Comparison of ENCODE assay signal across 8 cellular contexts in the genomic region with DNA sequence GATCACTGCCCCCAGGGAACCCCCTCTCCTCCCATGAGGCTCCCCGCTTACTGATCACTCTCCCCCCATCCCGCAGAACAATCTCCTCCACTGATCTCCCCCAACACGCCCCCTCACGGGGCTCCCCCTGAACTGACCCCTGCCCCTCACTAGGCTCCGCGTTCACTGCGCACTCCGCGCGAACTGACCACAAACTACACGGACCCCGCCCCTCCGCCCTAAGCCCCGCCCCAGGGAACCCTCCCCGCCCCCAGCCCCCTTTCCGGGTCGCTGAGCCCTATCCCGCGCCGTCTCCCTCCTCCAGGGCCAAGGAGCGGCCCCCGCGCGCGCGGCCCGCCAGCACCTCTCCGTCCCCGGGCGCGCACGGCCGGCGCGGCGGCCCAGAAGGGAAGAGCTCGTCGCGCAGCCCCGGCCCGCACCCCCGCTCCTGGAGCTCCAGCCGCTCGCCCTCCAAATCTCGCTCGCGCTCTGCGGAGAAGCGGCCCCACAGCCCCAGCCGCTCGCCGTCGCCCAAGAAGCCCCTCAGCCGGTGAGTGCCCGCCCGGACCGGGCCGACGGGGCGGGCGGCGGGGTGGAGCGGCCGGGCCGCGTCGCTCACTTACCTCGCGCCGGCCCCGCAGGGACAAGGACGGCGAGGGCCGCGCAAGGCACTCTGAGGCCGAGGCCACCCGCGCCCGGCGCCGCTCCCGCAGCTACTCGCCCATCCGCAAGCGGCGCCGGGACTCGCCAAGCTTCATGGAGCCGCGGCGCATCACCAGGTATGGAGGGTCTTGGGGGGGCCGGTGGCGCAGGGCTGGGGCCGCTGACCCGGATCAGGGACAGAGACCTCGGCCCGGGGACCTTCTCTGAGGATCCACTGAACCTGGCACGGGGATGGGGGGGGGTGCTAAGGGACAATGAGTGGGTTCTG. TPM values are rescaled to one million over a fixed set of nuclear protein-coding genes. Genes with fewer than 3 reads are reported as not detected.
DNase-seq lines count a peak whose midpoint lies in the region; ATAC-seq lines count a peak whose summit lies in the region.

No MANE protein-coding gene starts in this region.

- peaks cover 2% of the 10 kb centered on the region for H3K36me3 ChIP-seq in H7 (replicated peaks; ENCODE audit: control insufficient read depth, insufficient read depth, low read length)

- peak overlapping the region; percentile 68 for H3K4me3 Mint-ChIP-seq in activated T-helper 2 cell treated with anti-CD3 and anti-CD28 coated beads, Interferon-gamma antibody, Interleukin-2, Interleukin-4, amounts not matched to agents 10 μg/mL and 5 μg/mL and 100 μg/mL, durations not matched to agents 14 hours and 24 hours and 36 hours (ENCODE audit: low read depth)

- ATAC-seq in left ventricle myocardium superior (peak; percentile 77), HG02938 (IDR thresholded peaks at IDR 0.05; ENCODE audit: unreplicated experiment) (no peak), HG02852 (IDR thresholded peaks at IDR 0.05; ENCODE audit: unreplicated experiment) (no peak)

- intact Hi-C loops in activated T-helper 2 cell treated with anti-CD3 and anti-CD28 coated beads, Interferon-gamma antibody, Interleukin-2, Interleukin-4, amounts not matched to agents 10 μg/mL and 5 μg/mL and 100 μg/mL, durations not matched to agents 14 hours and 24 hours and 36 hours (cut with micrococcal nuclease): no loop called here
- intact Hi-C loops in left ventricle myocardium superior (cut with micrococcal nuclease): loop anchor here (10.0 kb wide), 1 partner anchor 98 kb away; no protein-coding TSS in a partner anchor

- H3K27me3 ChIP-seq in H7 (ENCODE audit: control insufficient read depth, insufficient read depth, low read length): peaks cover 41% of the 10 kb centered on the region

- DNase-seq in H7 (peak; percentile 95), left ventricle myocardium superior (peak; percentile 71), skeletal muscle cell (ENCODE audit: low read depth) (no peak), NCI-H446 (lab: John Stamatoyannopoulos, UW) (no peak), Ammon's horn (ENCODE audit: low spot score) (no peak)
- DNase-seq in activated T-helper 2 cell treated with anti-CD3 and anti-CD28 coated beads, Interferon-gamma antibody, Interleukin-2, Interleukin-4, amounts not matched to agents 10 μg/mL and 5 μg/mL and 100 μg/mL, durations not matched to agents 14 hours and 24 hours and 36 hours (ENCODE audit: low spot score): no peak

- H3K27me3 Mint-ChIP-seq in activated T-helper 2 cell treated with anti-CD3 and anti-CD28 coated beads, Interferon-gamma antibody, Interleukin-2, Interleukin-4, amounts not matched to agents 10 μg/mL and 5 μg/mL and 100 μg/mL, durations not matched to agents 14 hours and 24 hours and 36 hours (ENCODE audit: low read depth): peaks cover 53% of the 10 kb centered on the region

- H3K9me3 Mint-ChIP-seq in activated T-helper 2 cell treated with anti-CD3 and anti-CD28 coated beads, Interferon-gamma antibody, Interleukin-2, Interleukin-4, amounts not matched to agents 10 μg/mL and 5 μg/mL and 100 μg/mL, durations not matched to agents 14 hours and 24 hours and 36 hours: no peaks in the 10 kb centered on the region

- H3K36me3 Mint-ChIP-seq in activated T-helper 2 cell treated with anti-CD3 and anti-CD28 coated beads, Interferon-gamma antibody, Interleukin-2, Interleukin-4, amounts not matched to agents 10 μg/mL and 5 μg/mL and 100 μg/mL, durations not matched to agents 14 hours and 24 hours and 36 hours (ENCODE audit: low read depth): no peaks in the 10 kb centered on the region

- peaks cover 6% of the 10 kb centered on the region for H3K4me1 Mint-ChIP-seq in activated T-helper 2 cell treated with anti-CD3 and anti-CD28 coated beads, Interferon-gamma antibody, Interleukin-2, Interleukin-4, amounts not matched to agents 10 μg/mL and 5 μg/mL and 100 μg/mL, durations not matched to agents 14 hours and 24 hours and 36 hours (ENCODE audit: low read depth)

- peak overlapping the region; percentile 55 for H3K4me3 ChIP-seq in H7 (ENCODE audit: insufficient read depth, low read depth, low read length)
- peak overlapping the region; percentile 35 for H3K4me3 ChIP-seq in skeletal muscle cell (ENCODE audit: low read depth, low read length)

- no peak overlapping the region for H3K27ac Mint-ChIP-seq in activated T-helper 2 cell treated with anti-CD3 and anti-CD28 coated beads, Interferon-gamma antibody, Interleukin-2, Interleukin-4, amounts not matched to agents 10 μg/mL and 5 μg/mL and 100 μg/mL, durations not matched to agents 14 hours and 24 hours and 36 hours

RNA-seq across cellular contexts. Expression of gene HSPB1, which starts 19.9 kb away (rescaled TPM):
- 62.3 and 80.7 TPM in 2 replicates for total RNA-seq in H7 (2014; rRNA removed; shearing (Covaris generic))
- 116 and 131 TPM in 2 replicates for total RNA-seq in activated T-helper 2 cell treated with anti-CD3 and anti-CD28 coated beads, Interferon-gamma antibody, Interleukin-2, Interleukin-4, amounts not matched to agents 10 μg/mL and 5 μg/mL and 100 μg/mL, durations not matched to agents 14 hours and 24 hours and 36 hours
- total RNA-seq in left ventricle myocardium superior: 2,442 TPM

Comparison
In these comparisons a context has a peak if more than half of its experiments do, and no peak if none do; other contexts are left out.
1. DNase-seq: peak in H7 (single experiment) and left ventricle myocardium superior (single experiment); none in activated T-helper 2 cell treated with anti-CD3 and anti-CD28 coated beads, Interferon-gamma antibody, Interleukin-2, Interleukin-4, amounts not matched to agents 10 μg/mL and 5 μg/mL and 100 μg/mL, durations not matched to agents 14 hours and 24 hours and 36 hours (single experiment), skeletal muscle cell (single experiment), NCI-H446 (0 of 2) and Ammon's horn (single experiment).
2. RNA of gene HSPB1, which starts 19.9 kb away (total RNA-seq): 2,442 TPM in left ventricle myocardium superior (single experiment); 116 to 131 TPM in activated T-helper 2 cell treated with anti-CD3 and anti-CD28 coated beads, Interferon-gamma antibody, Interleukin-2, Interleukin-4, amounts not matched to agents 10 μg/mL and 5 μg/mL and 100 μg/mL, durations not matched to agents 14 hours and 24 hours and 36 hours and 62.3 to 80.7 TPM in H7; every median in the first group is over 10 times any median in the second.